In genomic region chr5:134436523-134437339, GRCh38 we compare ENCODE assay signal across 8 cellular contexts. TPM values are rescaled to one million over a fixed set of nuclear protein-coding genes. Genes with fewer than 3 reads are reported as not detected.
DNase-seq lines count a peak whose midpoint lies in the region; ATAC-seq and TF ChIP-seq lines count a peak whose summit lies in the region.

No MANE protein-coding gene starts in this region.

- peak overlapping the region; percentile 97 for H3K27ac ChIP-seq in AG04450 (ENCODE audit: low read depth, low read length)
- H3K27ac ChIP-seq in PC-3 (ENCODE audit: low read length), result peak overlapping the region; percentile 99
- peak overlapping the region; percentile 44 to 88 (median 85) for H3K27ac ChIP-seq in gastroesophageal sphincter
- peak overlapping the region; percentile 98 for H3K27ac ChIP-seq in psoas muscle

- 21 to 30% methylated on average over 5 to 7 of the region's 20 CpGs for WGBS in gastroesophageal sphincter (ENCODE audit: low coverage in 1 of 2), 2 donors
- 5 to 9% (median 6%) methylated on average over 20 of the region's 20 CpGs for WGBS in psoas muscle, 3 donors

- H3K79me2 ChIP-seq in PC-3 (ENCODE audit: low read length), result no peaks in the 10 kb centered on the region

- H3K9ac ChIP-seq in PC-3 (ENCODE audit: low read length), result peak overlapping the region; percentile 78

- intact Hi-C loops in PC-3 (cut with micrococcal nuclease) (loop anchor here (5.0 kb wide), 1 partner anchor 76 kb away; no protein-coding TSS in a partner anchor), psoas muscle (cut with DNase I) (loop anchor here (5.0 kb wide), 2 partner anchors 64 to 76 kb away; partner anchors contain the start of gene UBE2B (in 1 of the 2))

- no peaks in the 10 kb centered on the region for H3F3A ChIP-seq in PC-3 (ENCODE audit: low read length, unreplicated experiment)

- DNase-seq in AG04450 (ENCODE audit: low read depth, low spot score) (peak; percentile 74), PC-3 (peak; percentile 86), psoas muscle (peak; percentile 84 to 89), NCI-H1048 (lab: John Stamatoyannopoulos, UW) (no peak)
- DNase-seq in activated T-helper 9 cell treated with anti-CD3 and anti-CD28 coated beads, Interleukin-2, amount 50 U/mL, for 16 hours (ENCODE audit: low read depth), result peak; percentile 15

- H3K9me3 ChIP-seq in AG04450 (ENCODE audit: control insufficient read depth, insufficient read depth, low read length) (no peaks in the 10 kb centered on the region), PC-3 (ENCODE audit: low read length) (no peaks in the 10 kb centered on the region), gastroesophageal sphincter (no peaks in the 10 kb centered on the region), psoas muscle (no peaks in the 10 kb centered on the region)

- BruUV-seq in PC-3 (replicated peaks; lab: Mats Ljungman, UMichigan), result no TSS peak

- peak overlapping the region; percentile 78 for H3K4me2 ChIP-seq in PC-3 (ENCODE audit: low read length)

- no peaks in the 10 kb centered on the region for H4K20me1 ChIP-seq in PC-3 (ENCODE audit: low read length)

- H3K4me1 ChIP-seq in PC-3 (ENCODE audit: insufficient read depth, low read length) (peaks cover 52% of the 10 kb centered on the region), gastroesophageal sphincter (peaks cover 8 to 41% (median 35%) of the 10 kb centered on the region in 3 donors), psoas muscle (peaks cover 68% of the 10 kb centered on the region)

- H3K36me3 ChIP-seq in PC-3 (ENCODE audit: low read depth, low read length) (no peaks in the 10 kb centered on the region), gastroesophageal sphincter (no peaks in the 10 kb centered on the region), psoas muscle (ENCODE audit: insufficient read depth in 1 of 2, low read depth in 1 of 2) (no peaks in the 10 kb centered on the region)

- no peak for TF ChIP-seq CTCF in AG04450 (IDR thresholded peaks at IDR 0.05; ENCODE audit: low read depth, low read length)
- TF ChIP-seq CTCF in PC-3 (conservative IDR thresholded peaks at IDR 0.05; ENCODE audit: low read depth, low read length), result no peak
- no peak for TF ChIP-seq CTCF in gastroesophageal sphincter (IDR thresholded peaks at IDR 0.05)
- no peak for TF ChIP-seq CTCF in psoas muscle (IDR thresholded peaks at IDR 0.05)

- H2AFZ ChIP-seq in PC-3 (ENCODE audit: low read length), result peak overlapping the region; percentile 45; the same call in 1 of the 2 replicates

- TF ChIP-seq POLR2A in GM19193 (IDR thresholded peaks at IDR 0.05; ENCODE audit: extremely low read depth, insufficient read depth, insufficient read length), result peak; percentile 34
- no peak for TF ChIP-seq POLR2A in gastroesophageal sphincter (IDR thresholded peaks at IDR 0.05)

- H3K27me3 ChIP-seq in AG04450 (ENCODE audit: control insufficient read depth, insufficient read depth, low read length), result no peaks in the 10 kb centered on the region
- H3K27me3 ChIP-seq in PC-3 (ENCODE audit: low read length), result no peaks in the 10 kb centered on the region
- H3K27me3 ChIP-seq in gastroesophageal sphincter, result no peaks in the 10 kb centered on the region
- H3K27me3 ChIP-seq in psoas muscle (ENCODE audit: insufficient read depth in 3 of 3, low read length in 2 of 3), result no peaks in the 10 kb centered on the region

- H3K9me2 ChIP-seq in PC-3 (replicated peaks; ENCODE audit: low read length), result no peaks in the 10 kb centered on the region

- CTCF ChIA-PET in AG04450 (lab: Charles Lee), result interaction anchor here (0.9 kb wide), 1 partner anchor 151 kb away, joined by 3 read pairs; no protein-coding TSS in a partner anchor
- CTCF ChIA-PET in PC-3 (lab: Charles Lee), result interaction anchor here (0.5 to 1.2 kb wide), 3 partner anchors 29 to 161 kb away, joined by 3 to 7 read pairs (median 4); no protein-coding TSS in a partner anchor

- peak; percentile 85 for ATAC-seq in HG03342 (IDR thresholded peaks at IDR 0.05; ENCODE audit: unreplicated experiment)
- peak; percentile 82 for ATAC-seq in PC-3
- ATAC-seq in gastroesophageal sphincter, result peak; percentile 69
- peak; percentile 77 to 89 (median 81) for ATAC-seq in psoas muscle

- no peak for TF ChIP-seq EP300 in gastroesophageal sphincter (IDR thresholded peaks at IDR 0.05)

- H3K4me3 ChIP-seq in AG04450 (ENCODE audit: low read depth, low read length) (no peak overlapping the region), PC-3 (ENCODE audit: low read length) (peak overlapping the region; percentile 42; the same call in 1 of the 2 replicates), gastroesophageal sphincter (no peak overlapping the region), psoas muscle (peak overlapping the region; percentile 42)

- POLR2A ChIA-PET in AG04450 (lab: Yijun Ruan, JAX), result interaction anchor here (0.5 to 1.4 kb wide), 8 partner anchors 15 to 168 kb away, joined by 3 to 8 read pairs (median 3); partner anchors contain the start of gene CDKN2AIPNL
- POLR2A ChIA-PET in PC-3 (lab: Charles Lee; ENCODE audit: unreplicated experiment), result interaction anchor here (0.6 to 0.8 kb wide), 2 partner anchors 41 to 88 kb away, joined by 3 to 7 read pairs; no protein-coding TSS in a partner anchor

RNA-seq across cellular contexts. Expression of gene CDKN2AIPNL, which starts 25.1 kb away (rescaled TPM):
- polyA plus RNA-seq in AG04450 (2011; rRNA removed) (16.7 and 20.8 TPM in 2 replicates), psoas muscle (10 to 100 TPM; 35.7 to 60.9 (median 42.0) TPM)
- 4.8 and 6.7 TPM in 2 replicates for polyA minus RNA-seq in AG04450 (2011; rRNA and poly(A)+ RNA removed)
- total RNA-seq in PC-3 (2014; rRNA removed) (29.7 and 38.2 TPM in 2 replicates), gastroesophageal sphincter (10 to 100 TPM; 15.1 to 25.7 (median 21.0) TPM), psoas muscle (10 to 100 TPM; 31.4 to 45.4 (median 39.8) TPM)

Comparison
In these comparisons a context has a peak if more than half of its experiments do, and no peak if none do; other contexts are left out.
1. H3K4me3 ChIP-seq: peak in PC-3 (single experiment) and psoas muscle (single experiment); none in AG04450 (single experiment) and gastroesophageal sphincter (0 of 2).
2. Peak in every context shown above with its lines, with median percentiles within 50 percentile points of each other: H3K27ac ChIP-seq and ATAC-seq.